8 cellular contexts compared by ENCODE assay signal in the genomic region with DNA sequence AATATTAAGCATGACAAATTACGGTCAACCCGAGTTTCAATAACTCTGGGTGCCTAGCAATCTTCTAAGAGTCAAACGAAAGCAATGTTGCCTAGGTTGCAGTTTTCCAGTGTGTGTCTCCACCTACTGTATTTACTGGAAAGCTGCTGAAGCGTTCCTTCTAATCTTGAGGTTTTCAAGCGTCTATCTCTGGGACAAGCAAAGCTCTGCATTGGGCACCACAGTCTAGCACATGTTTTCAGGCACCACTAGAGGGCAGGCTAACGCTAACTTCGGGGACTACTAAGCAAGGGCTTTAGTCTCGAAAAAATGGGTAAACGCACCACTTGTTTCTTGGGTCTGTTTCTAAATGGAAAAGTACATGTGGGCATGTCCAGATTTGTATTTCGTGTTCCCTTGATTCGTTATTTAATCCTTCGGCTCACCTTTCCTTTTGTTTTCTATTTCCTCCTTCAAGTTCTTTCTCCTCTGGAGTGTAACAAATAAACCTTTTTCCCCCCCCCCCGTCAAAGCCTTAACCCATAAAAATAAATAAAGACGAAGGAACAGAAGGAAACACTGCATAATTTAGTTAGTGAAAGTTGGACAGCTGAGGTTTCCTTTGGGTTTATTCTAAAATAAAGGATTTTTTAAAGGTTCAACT.
DNase-seq lines count a peak whose midpoint lies in the region; ATAC-seq, FAIRE-seq and TF ChIP-seq lines count a peak whose summit lies in the region.
"Not testable (repeated sequence)": the region's sequence is repeated elsewhere in the genome, so short reads cannot be mapped to it uniquely, and the experiment has no call there.

No MANE protein-coding gene starts in this region.

- not testable (repeated sequence) for H3K9me3 ChIP-seq in SK-N-MC (ENCODE audit: low read depth, low read length); endothelial cell of umbilical vein (replicated peaks; ENCODE audit: control insufficient read depth, insufficient read depth, low read length)

- not testable (repeated sequence) for H3K36me3 ChIP-seq in SK-N-MC (ENCODE audit: insufficient read depth, low read length); endothelial cell of umbilical vein (ENCODE audit: control insufficient read depth in 2 of 2, extremely low read depth in 1 of 2, insufficient read depth in 2 of 2, low read length in 2 of 2)

- DNase-seq in SK-N-MC (ENCODE audit: low read depth, low spot score), result not testable (repeated sequence)
- peak; percentile 77 to 80 for DNase-seq in activated T-cell treated with anti-CD3 and anti-CD28 coated beads, Interleukin-2, amount 50 U/mL, for 72 hours
- DNase-seq in endothelial cell of umbilical vein (ENCODE audit: low read depth, low spot score) (peak; percentile 53), naive B cell (peak; percentile 58)
- peak; percentile 40 for DNase-seq in stimulated activated CD8-positive, alpha-beta memory T cell treated with anti-CD3 and anti-CD28 coated beads, Interleukin-12 subunit alpha, Interleukin-12 subunit beta, amount 100 ng/mL, for 24 hours (ENCODE audit: extremely low read depth)

- not testable (repeated sequence) for H2AFZ ChIP-seq in endothelial cell of umbilical vein (ENCODE audit: low read depth, low read length)

- peak overlapping the region; percentile 87 for H3K27ac Mint-ChIP-seq in activated T-cell treated with anti-CD3 and anti-CD28 coated beads, Interleukin-2, amount 50 U/mL, for 72 hours
- H3K27ac Mint-ChIP-seq in naive B cell, result peak overlapping the region in 5 of 6 donors; percentile 5 to 95 (median 80)

- H3K9me3 Mint-ChIP-seq in activated T-cell treated with anti-CD3 and anti-CD28 coated beads, Interleukin-2, amount 50 U/mL, for 72 hours; naive B cell: not testable (repeated sequence)

- peak overlapping the region; percentile 65 for H3K4me3 ChIP-seq in SK-N-MC
- peak overlapping the region in 2 of 3 experiments; percentile 6 to 7 for H3K4me3 ChIP-seq in endothelial cell of umbilical vein (replicated peaks in 1 of 3; ENCODE audit: insufficient read depth in 1 of 3, low read depth in 1 of 3, low read length in 3 of 3)

- not testable (repeated sequence) for BruUV-seq in endothelial cell of umbilical vein (replicated peaks; lab: Mats Ljungman, UMichigan)

- not testable (repeated sequence) for H3K79me2 ChIP-seq in endothelial cell of umbilical vein (ENCODE audit: control insufficient read depth, insufficient read depth, low read length)

- POLR2A ChIA-PET in endothelial cell of umbilical vein (lab: Charles Lee), result interaction anchor here (0.7 kb wide), 2 partner anchors 75 to 556 kb away, joined by 5 read pairs; no protein-coding TSS in a partner anchor

- peak overlapping the region; percentile 85 to 86 for H3K4me3 Mint-ChIP-seq in activated T-cell treated with anti-CD3 and anti-CD28 coated beads, Interleukin-2, amount 50 U/mL, for 72 hours
- peak overlapping the region; percentile 60 to 91 (median 83) for H3K4me3 Mint-ChIP-seq in naive B cell

- H3K27me3 ChIP-seq in endothelial cell of umbilical vein (ENCODE audit: control insufficient read depth in 2 of 2, insufficient read depth in 2 of 2, low read length in 2 of 2), result not testable (repeated sequence)

- ATAC-seq in GM19395 (IDR thresholded peaks at IDR 0.05; ENCODE audit: unreplicated experiment), result peak; percentile 97
- peak; percentile 94 for ATAC-seq in HG03025 (IDR thresholded peaks at IDR 0.05; ENCODE audit: low FRiP score, unreplicated experiment)
- ATAC-seq in activated T-cell treated with anti-CD3 and anti-CD28 coated beads, Interleukin-2, amount 50 U/mL, for 72 hours (replicated peaks in 1 of 2), result peak; percentile 96 to 97
- peak; percentile 96 for ATAC-seq in naive B cell (ENCODE audit: low read depth in 2 of 2)

- H3K9me1 ChIP-seq in endothelial cell of umbilical vein (replicated peaks; ENCODE audit: control insufficient read depth, extremely low read depth, insufficient read depth, low read length), result not testable (repeated sequence)

- CTCF ChIA-PET in endothelial cell of umbilical vein (lab: Charles Lee), result interaction anchor here (1.9 to 2.1 kb wide), 3 partner anchors 83 to 131 kb away, joined by 10 to 28 read pairs (median 14); partner anchors contain the start of gene KIF2A

- not testable (repeated sequence) for FAIRE-seq in endothelial cell of umbilical vein (lab: Jason Lieb, UNC)

- H3K4me2 ChIP-seq in endothelial cell of umbilical vein (ENCODE audit: insufficient read depth, low read length), result peak overlapping the region; percentile 40

- peaks cover 20% of the 10 kb centered on the region for H3K4me1 Mint-ChIP-seq in activated T-cell treated with anti-CD3 and anti-CD28 coated beads, Interleukin-2, amount 50 U/mL, for 72 hours (ENCODE audit: low read depth)
- peaks cover 8 to 10% (median 10%) of the 10 kb centered on the region in 3 donors for H3K4me1 Mint-ChIP-seq in naive B cell

- TF ChIP-seq CTCF in C4-2B (conservative IDR thresholded peaks at IDR 0.05) (peak; percentile 73), endothelial cell of umbilical vein (IDR thresholded peaks at IDR 0.05; ENCODE audit: extremely low read depth in 1 of 2, insufficient read depth in 1 of 2, low read depth in 1 of 2, low read length in 2 of 2) (peak; percentile 5 to 10)

- not testable (repeated sequence) for H3K36me3 Mint-ChIP-seq in activated T-cell treated with anti-CD3 and anti-CD28 coated beads, Interleukin-2, amount 50 U/mL, for 72 hours (ENCODE audit: insufficient read depth in 2 of 2); naive B cell

- not testable (repeated sequence) for H3K4me1 ChIP-seq in endothelial cell of umbilical vein (ENCODE audit: control insufficient read depth, extremely low read depth, insufficient read depth, low read length)

- not testable (repeated sequence) for H3K9ac ChIP-seq in SK-N-MC (ENCODE audit: insufficient read length); endothelial cell of umbilical vein (replicated peaks; ENCODE audit: extremely low read depth, insufficient read depth, low read length)

- dilution Hi-C loops in endothelial cell of umbilical vein (cut with MboI; ENCODE audit: extremely low pct_ligation_motif_present, low sequenced_read_pairs), result not testable (repeated sequence)

- TF ChIP-seq POLR2A in endothelial cell of umbilical vein (IDR thresholded peaks at IDR 0.05; ENCODE audit: low read depth, low read length), result not testable (repeated sequence)

- not testable (repeated sequence) for H3K27ac ChIP-seq in C4-2B; endothelial cell of umbilical vein (ENCODE audit: insufficient read depth, low read depth, low read length)
- peak overlapping the region; percentile 66; the same call in 1 of the 2 replicates for H3K27ac ChIP-seq in SK-N-MC

- intact Hi-C loops in endothelial cell of umbilical vein (cut with micrococcal nuclease), result not testable (repeated sequence)

- H4K20me1 ChIP-seq in endothelial cell of umbilical vein (replicated peaks; ENCODE audit: control insufficient read depth, extremely low read depth, insufficient read depth, low read length), result not testable (repeated sequence)

- H3K27me3 Mint-ChIP-seq in activated T-cell treated with anti-CD3 and anti-CD28 coated beads, Interleukin-2, amount 50 U/mL, for 72 hours (ENCODE audit: low read depth), result peaks cover 14% of the 10 kb centered on the region
- peaks cover 4 to 23% (median 12%) of the 10 kb centered on the region in 3 donors for H3K27me3 Mint-ChIP-seq in naive B cell
